Comparison of ENCODE assay signal across 8 cellular contexts in genomic region chrX:49919617-49920016, GRCh38. TPM values are rescaled to one million over a fixed set of nuclear protein-coding genes. Genes with fewer than 3 reads are reported as not detected.
A peak's percentile ranks its signal among the peaks of the same experiment; 100 is the strongest.
DNase-seq lines count a peak whose midpoint lies in the region; ATAC-seq and TF ChIP-seq lines count a peak whose summit lies in the region.

No MANE protein-coding gene starts in this region.

- ATAC-seq in GM21825 (IDR thresholded peaks at IDR 0.05; ENCODE audit: unreplicated experiment), result no peak

- intact Hi-C loops in head of caudate nucleus (cut with DNase I), result loop anchor here (10.0 kb wide), 1 partner anchor 155 kb away; no protein-coding TSS in a partner anchor

- no peak overlapping the region for H2AFZ ChIP-seq in smooth muscle cell (ENCODE audit: low read depth)

- no peaks in the 10 kb centered on the region for H3K9me3 ChIP-seq in smooth muscle cell (replicated peaks; ENCODE audit: low read depth)

- H3F3A ChIP-seq in smooth muscle cell (ENCODE audit: low read depth), result no peaks in the 10 kb centered on the region

- DNase-seq in NCI-H1436 (lab: John Stamatoyannopoulos, UW), result peak; percentile 27
- no peak for DNase-seq in NCI-H1436 treated with DMSO at 0.1 percent for 48 hours (lab: John Stamatoyannopoulos, UW)
- DNase-seq in activated T-cell treated with anti-CD3 and anti-CD28 coated beads for 48 hours (ENCODE audit: low read depth), result peak; percentile 2
- peak in 32 of 42 donors; percentile 1 to 70 (median 30) for DNase-seq in head of caudate nucleus
- DNase-seq in smooth muscle cell (lab: John Stamatoyannopoulos, UW; ENCODE audit: unreplicated experiment), result peak; percentile 0
- DNase-seq in NCI-H187 (lab: John Stamatoyannopoulos, UW), result no peak

- no peaks in the 10 kb centered on the region for H3K79me2 ChIP-seq in smooth muscle cell (ENCODE audit: low read depth)

- H3K36me3 ChIP-seq in smooth muscle cell (ENCODE audit: low read depth), result no peaks in the 10 kb centered on the region

- TF ChIP-seq CTCF in LNCAP (IDR thresholded peaks at IDR 0.05) (peak; percentile 70), smooth muscle cell (IDR thresholded peaks at IDR 0.05; ENCODE audit: borderline replicate concordance, insufficient read depth, poor library complexity, severe bottlenecking) (peak; percentile 71)

- no peak overlapping the region for H3K4me2 ChIP-seq in smooth muscle cell

- H3K4me1 ChIP-seq in smooth muscle cell (ENCODE audit: low read depth), result no peaks in the 10 kb centered on the region

- H4K20me1 ChIP-seq in smooth muscle cell (ENCODE audit: low read depth), result no peaks in the 10 kb centered on the region

- H3K27me3 ChIP-seq in smooth muscle cell (ENCODE audit: low read depth), result no peaks in the 10 kb centered on the region

- no peak overlapping the region for H3K4me3 ChIP-seq in smooth muscle cell

- H3K27ac ChIP-seq in smooth muscle cell (ENCODE audit: low read depth), result no peak overlapping the region

- 28% methylated on average over 8 of the region's 8 CpGs for WGBS in smooth muscle cell (ENCODE audit: low lambda C conversion rate)

- H3K9ac ChIP-seq in smooth muscle cell (ENCODE audit: low read depth), result no peak overlapping the region

RNA-seq across cellular contexts. Expression of gene CLCN5, which starts 2.8 kb away (rescaled TPM):
- total RNA-seq in smooth muscle cell, result 7.1 and 11.7 TPM in 2 replicates
- polyA plus RNA-seq in smooth muscle cell, result 1.7 TPM in 2 replicates

RNA-seq across cellular contexts. Expression of gene USP27X, which starts 40.3 kb away (rescaled TPM):
- total RNA-seq in smooth muscle cell, result 3.1 and 4.7 TPM in 2 replicates
- polyA plus RNA-seq in smooth muscle cell, result 0.53 and 1.3 TPM in 2 replicates

Comparison
In these comparisons a context has a peak if more than half of its experiments do, and no peak if none do; other contexts are left out.
1. DNase-seq: peak in NCI-H1436 (single experiment), activated T-cell treated with anti-CD3 and anti-CD28 coated beads for 48 hours (single experiment), head of caudate nucleus (32 of 42) and smooth muscle cell (single experiment); none in NCI-H1436 treated with DMSO at 0.1 percent for 48 hours (single experiment) and NCI-H187 (0 of 2).